ENCODE assay signal across 2 cellular contexts in genomic region chr1:30888391-30888790, GRCh38.
TF ChIP-seq lines count a peak whose summit lies in the region.

No MANE protein-coding gene starts in this region.

TF ChIP-seq in IMR-90, 13 proteins besides CTCF, POLR2A, EP300 and RAD21:
- TF ChIP-seq MAFK (IDR thresholded peaks at IDR 0.05; ENCODE audit: low read depth, low read length) (no peak), FOS (IDR thresholded peaks at IDR 0.05; ENCODE audit: low read depth, low read length) (no peak), SMC3 (IDR thresholded peaks at IDR 0.05; ENCODE audit: low read depth, low read length) (0 out of 2 replicates have a peak, but pooled peaks have one; percentile 10), RCOR1 (IDR thresholded peaks at IDR 0.05; ENCODE audit: insufficient replicate concordance, low read length) (no peak), BHLHE40 (IDR thresholded peaks at IDR 0.05; ENCODE audit: low read depth, low read length) (peak; percentile 48; the same call in 1 of the 2 replicates), RFX5 (IDR thresholded peaks at IDR 0.05; ENCODE audit: low read depth, low read length) (no peak), CHD1 (IDR thresholded peaks at IDR 0.05; ENCODE audit: low read depth, low read length) (no peak), MXI1 (IDR thresholded peaks at IDR 0.05; ENCODE audit: borderline replicate concordance, low read depth, low read length) (no peak; the same call in 1 of the 2 replicates), NFE2L2 (IDR thresholded peaks at IDR 0.05; ENCODE audit: low read depth, low read length) (no peak), ELK1 (IDR thresholded peaks at IDR 0.05; ENCODE audit: borderline replicate concordance, low read depth, low read length) (no peak), MAZ (IDR thresholded peaks at IDR 0.05; ENCODE audit: borderline replicate concordance, low read depth, low read length) (peak; percentile 78), CEBPB (IDR thresholded peaks at IDR 0.05; ENCODE audit: low read depth, low read length) (no peak)
- TF ChIP-seq, protein P1, sequence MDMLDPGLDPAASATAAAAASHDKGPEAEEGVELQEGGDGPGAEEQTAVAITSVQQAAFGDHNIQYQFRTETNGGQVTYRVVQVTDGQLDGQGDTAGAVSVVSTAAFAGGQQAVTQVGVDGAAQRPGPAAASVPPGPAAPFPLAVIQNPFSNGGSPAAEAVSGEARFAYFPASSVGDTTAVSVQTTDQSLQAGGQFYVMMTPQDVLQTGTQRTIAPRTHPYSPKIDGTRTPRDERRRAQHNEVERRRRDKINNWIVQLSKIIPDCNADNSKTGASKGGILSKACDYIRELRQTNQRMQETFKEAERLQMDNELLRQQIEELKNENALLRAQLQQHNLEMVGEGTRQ (IDR thresholded peaks at IDR 0.05; ENCODE audit: low read depth, low read length): no peak
TF ChIP-seq in IMR-90: peak in this region for 3.

TF ChIP-seq in K562, 482 proteins besides CTCF, POLR2A, EP300 and RAD21 (continues in another document):
- TF ChIP-seq, protein P2, sequence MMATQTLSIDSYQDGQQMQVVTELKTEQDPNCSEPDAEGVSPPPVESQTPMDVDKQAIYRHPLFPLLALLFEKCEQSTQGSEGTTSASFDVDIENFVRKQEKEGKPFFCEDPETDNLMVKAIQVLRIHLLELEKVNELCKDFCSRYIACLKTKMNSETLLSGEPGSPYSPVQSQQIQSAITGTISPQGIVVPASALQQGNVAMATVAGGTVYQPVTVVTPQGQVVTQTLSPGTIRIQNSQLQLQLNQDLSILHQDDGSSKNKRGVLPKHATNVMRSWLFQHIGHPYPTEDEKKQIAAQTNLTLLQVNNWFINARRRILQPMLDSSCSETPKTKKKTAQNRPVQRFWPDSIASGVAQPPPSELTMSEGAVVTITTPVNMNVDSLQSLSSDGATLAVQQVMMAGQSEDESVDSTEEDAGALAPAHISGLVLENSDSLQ (IDR thresholded peaks at IDR 0.05): peak; percentile 65
- TF ChIP-seq HDGF (IDR thresholded peaks at IDR 0.05) (0 out of 2 replicates have a peak, but pooled peaks have one; percentile 5), MYC (IDR thresholded peaks at IDR 0.05; ENCODE audit: low read depth, low read length) (peak; percentile 12; the same call in 1 of the 2 replicates), MYC (CRISPR knock-in tag; IDR thresholded peaks at IDR 0.05; ENCODE audit: borderline replicate concordance, low read depth) (0 out of 2 replicates have a peak, but pooled peaks have one; percentile 0), ZNF592 (IDR thresholded peaks at IDR 0.05) (peak; percentile 51; the same call in 1 of the 2 replicates), SMAD4 (CRISPR knock-in tag; conservative IDR thresholded peaks at IDR 0.05) (peak; percentile 58), MEIS2 (IDR thresholded peaks at IDR 0.05; ENCODE audit: partially characterized antibody) (peak; percentile 65), FOS (IDR thresholded peaks at IDR 0.05; ENCODE audit: extremely low read depth, insufficient read length) (no peak), TEAD1 (CRISPR knock-in tag; IDR thresholded peaks at IDR 0.05) (peak; percentile 57 to 88; a peak in 2 of 4 replicates), ZNF24 (IDR thresholded peaks at IDR 0.05) (0 out of 2 replicates have a peak, but pooled peaks have one; percentile 18), CXXC5 (CRISPR knock-in tag; IDR thresholded peaks at IDR 0.05) (peak; percentile 40; the same call in 1 of the 2 replicates), KAT7 (CRISPR knock-in tag; IDR thresholded peaks at IDR 0.05; ENCODE audit: borderline replicate concordance) (0 out of 2 replicates have a peak, but pooled peaks have one; percentile 21), ZBTB7A (IDR thresholded peaks at IDR 0.05; ENCODE audit: borderline replicate concordance, control insufficient read depth, low read depth, low read length) (peak; percentile 10; the same call in 1 of the 2 replicates), MEF2D (tag; conservative IDR thresholded peaks at IDR 0.05; ENCODE audit: low read depth) (peak; percentile 89), ZFX (CRISPR knock-in tag; IDR thresholded peaks at IDR 0.05) (peak; percentile 57), SIX5 (IDR thresholded peaks at IDR 0.05; ENCODE audit: borderline replicate concordance in 1 of 2, insufficient read depth in 1 of 2, low read depth in 1 of 2, low read length in 2 of 2) (no peak), VEZF1 (CRISPR knock-in tag; IDR thresholded peaks at IDR 0.05) (peak; percentile 58), PML (IDR thresholded peaks at IDR 0.05; ENCODE audit: low read length) (peak; percentile 11; the same call in 1 of the 2 replicates), JUNB (CRISPR knock-in tag; conservative IDR thresholded peaks at IDR 0.05) (no peak), MYNN (IDR thresholded peaks at IDR 0.05) (0 out of 2 replicates have a peak, but pooled peaks have one; percentile 30), MYNN (CRISPR knock-in tag; IDR thresholded peaks at IDR 0.05) (no peak), POLR2G (IDR thresholded peaks at IDR 0.05; ENCODE audit: low read depth, low read length) (peak; percentile 78), TSC22D4 (tag; IDR thresholded peaks at IDR 0.05) (no peak), BRD9 (IDR thresholded peaks at IDR 0.05; ENCODE audit: low read depth, partially characterized antibody) (no peak), BHLHE40 (IDR thresholded peaks at IDR 0.05; ENCODE audit: low read length) (0 out of 2 replicates have a peak, but pooled peaks have one; percentile 2), HBP1 (CRISPR knock-in tag; IDR thresholded peaks at IDR 0.05) (0 out of 2 replicates have a peak, but pooled peaks have one; percentile 1), ZKSCAN3 (CRISPR knock-in tag; IDR thresholded peaks at IDR 0.05) (no peak), CREM (IDR thresholded peaks at IDR 0.05; ENCODE audit: low read depth) (peak; percentile 10; the same call in 1 of the 2 replicates), CTBP1 (IDR thresholded peaks at IDR 0.05; ENCODE audit: borderline replicate concordance) (peak; percentile 39; the same call in 1 of the 2 replicates), FOXA3 (CRISPR knock-in tag; conservative IDR thresholded peaks at IDR 0.05 in 1 of 2, IDR thresholded peaks at IDR 0.05 in 1 of 2) (0 out of 4 replicates have a peak, but pooled peaks of 1 of the 2 experiments have one; percentile 40), AFF4 (CRISPR knock-in tag; IDR thresholded peaks at IDR 0.05) (0 out of 2 replicates have a peak, but pooled peaks have one; percentile 13), RBFOX2 (IDR thresholded peaks at IDR 0.05; ENCODE audit: low read depth, low read length) (peak; percentile 77)
- TF ChIP-seq, protein P3, sequence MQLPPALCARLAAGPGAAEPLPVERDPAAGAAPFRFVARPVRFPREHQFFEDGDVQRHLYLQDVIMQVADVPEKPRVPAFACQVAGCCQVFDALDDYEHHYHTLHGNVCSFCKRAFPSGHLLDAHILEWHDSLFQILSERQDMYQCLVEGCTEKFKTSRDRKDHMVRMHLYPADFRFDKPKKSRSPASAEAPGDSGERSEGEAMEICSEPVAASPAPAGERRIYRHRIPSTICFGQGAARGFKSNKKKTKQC (CRISPR knock-in tag; IDR thresholded peaks at IDR 0.05): no peak
- TF ChIP-seq, protein P4, sequence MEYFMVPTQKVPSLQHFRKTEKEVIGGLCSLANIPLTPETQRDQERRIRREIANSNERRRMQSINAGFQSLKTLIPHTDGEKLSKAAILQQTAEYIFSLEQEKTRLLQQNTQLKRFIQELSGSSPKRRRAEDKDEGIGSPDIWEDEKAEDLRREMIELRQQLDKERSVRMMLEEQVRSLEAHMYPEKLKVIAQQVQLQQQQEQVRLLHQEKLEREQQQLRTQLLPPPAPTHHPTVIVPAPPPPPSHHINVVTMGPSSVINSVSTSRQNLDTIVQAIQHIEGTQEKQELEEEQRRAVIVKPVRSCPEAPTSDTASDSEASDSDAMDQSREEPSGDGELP (CRISPR knock-in tag; IDR thresholded peaks at IDR 0.05; ENCODE audit: borderline replicate concordance): peak; percentile 70; the same call in 1 of the 2 replicates
- TF ChIP-seq, protein P5, sequence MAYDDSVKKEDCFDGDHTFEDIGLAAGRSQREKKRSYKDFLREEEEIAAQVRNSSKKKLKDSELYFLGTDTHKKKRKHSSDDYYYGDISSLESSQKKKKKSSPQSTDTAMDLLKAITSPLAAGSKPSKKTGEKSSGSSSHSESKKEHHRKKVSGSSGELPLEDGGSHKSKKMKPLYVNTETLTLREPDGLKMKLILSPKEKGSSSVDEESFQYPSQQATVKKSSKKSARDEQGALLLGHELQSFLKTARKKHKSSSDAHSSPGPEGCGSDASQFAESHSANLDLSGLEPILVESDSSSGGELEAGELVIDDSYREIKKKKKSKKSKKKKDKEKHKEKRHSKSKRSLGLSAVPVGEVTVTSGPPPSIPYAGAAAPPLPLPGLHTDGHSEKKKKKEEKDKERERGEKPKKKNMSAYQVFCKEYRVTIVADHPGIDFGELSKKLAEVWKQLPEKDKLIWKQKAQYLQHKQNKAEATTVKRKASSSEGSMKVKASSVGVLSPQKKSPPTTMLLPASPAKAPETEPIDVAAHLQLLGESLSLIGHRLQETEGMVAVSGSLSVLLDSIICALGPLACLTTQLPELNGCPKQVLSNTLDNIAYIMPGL (CRISPR knock-in tag; IDR thresholded peaks at IDR 0.05): 0 out of 2 replicates have a peak, but pooled peaks have one; percentile 33
